In the genomic region with DNA sequence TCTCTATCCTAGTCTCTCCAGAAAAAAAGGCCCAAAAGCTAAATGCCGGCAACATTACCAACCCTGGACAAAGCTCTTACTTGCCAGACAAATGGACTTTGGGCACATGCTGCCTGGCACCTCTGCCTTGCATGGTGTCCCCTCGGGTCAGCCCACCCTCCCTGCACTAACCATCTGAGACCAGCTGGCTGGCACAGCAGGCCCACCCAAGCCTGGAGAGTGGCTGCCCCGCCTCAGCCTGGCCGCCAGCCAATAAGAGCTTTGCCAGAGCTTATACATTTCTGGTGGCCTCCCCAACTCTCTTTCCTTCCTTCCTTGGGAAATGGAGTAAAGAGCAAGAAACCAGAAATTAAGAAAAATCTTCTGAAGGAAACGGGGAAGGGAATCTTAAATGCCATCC, we compare ENCODE assay signal across 19 cellular contexts. TPM values are rescaled to one million over a fixed set of nuclear protein-coding genes. Genes with fewer than 3 reads are reported as not detected.
A peak's percentile ranks its signal among the peaks of the same experiment; 100 is the strongest.
DNase-seq lines count a peak whose midpoint lies in the region; ATAC-seq and TF ChIP-seq lines count a peak whose summit lies in the region.
"Had no signal": no experiment of that assay in that cellular context is flagged by ENCODE, and none has a peak within 500 bp of the region (broad histone marks: within the 10 kb centered on the region; RNA-seq: fewer than 3 reads in every experiment).

No MANE protein-coding gene starts in this region.

- peak overlapping the region; percentile 63 for H2AFZ ChIP-seq in neural progenitor cell (replicated peaks)

- ATAC-seq in HG03571 (IDR thresholded peaks at IDR 0.05; ENCODE audit: unreplicated experiment) = no peak

- no peak overlapping the region for H3K9ac ChIP-seq in neural progenitor cell

- DNase-seq in DMS 273 (lab: John Stamatoyannopoulos, UW; ENCODE audit: unreplicated experiment) (peak; percentile 70), DMS 273 treated with DMSO at 0.1 percent for 48 hours (lab: John Stamatoyannopoulos, UW) (no peak), NCI-H2171 (lab: John Stamatoyannopoulos, UW) (peak; percentile 67), SJCRH30 (peak; percentile 60 to 71), neural progenitor cell (ENCODE audit: low spot score) (no peak), type B pancreatic cell (ENCODE audit: extremely low spot score, unreplicated experiment) (no peak), NCI-H1436 treated with DMSO at 0.1 percent for 48 hours (lab: John Stamatoyannopoulos, UW) (no peak)
- DNase-seq: GF-D8, IMR-90, MG63, NCI-H1048, NCI-H146, NCI-H2081 treated with DMSO at 0.1 percent for 48 hours, NCI-H526, SHP77 treated with DMSO at 0.1 percent for 48 hours had no signal

- H3K27ac Mint-ChIP-seq in neural progenitor cell (no peak overlapping the region), type B pancreatic cell (no peak overlapping the region)

- H3F3A ChIP-seq in neural progenitor cell (ENCODE audit: low read depth) = no peaks in the 10 kb centered on the region

- H3K36me3 ChIP-seq in SJCRH30 = no peaks in the 10 kb centered on the region
- H3K36me3 ChIP-seq in neural progenitor cell = no peaks in the 10 kb centered on the region
- H3K36me3 ChIP-seq: MG63 had no signal

- H3K4me1 ChIP-seq in SJCRH30 (peaks cover 7% of the 10 kb centered on the region), neural progenitor cell (no peaks in the 10 kb centered on the region)

- no peaks in the 10 kb centered on the region for H4K20me1 ChIP-seq in neural progenitor cell (ENCODE audit: low read depth)

- H3K9me3 ChIP-seq in SJCRH30 (replicated peaks) (no peaks in the 10 kb centered on the region), neural progenitor cell (ENCODE audit: low read depth) (no peaks in the 10 kb centered on the region)

- no peaks in the 10 kb centered on the region for H3K79me2 ChIP-seq in neural progenitor cell (ENCODE audit: low read depth)

- TF ChIP-seq CTCF in neural progenitor cell (IDR thresholded peaks at IDR 0.05) (no peak), type B pancreatic cell (conservative IDR thresholded peaks at IDR 0.05) (no peak)

- H3K4me3 Mint-ChIP-seq in neural progenitor cell (no peak overlapping the region), type B pancreatic cell (no peak overlapping the region)

- peaks cover 15% of the 10 kb centered on the region for H3K4me1 Mint-ChIP-seq in neural progenitor cell
- H3K4me1 Mint-ChIP-seq in type B pancreatic cell (ENCODE audit: unreplicated experiment) = peaks cover 6% of the 10 kb centered on the region

- peaks cover 17% of the 10 kb centered on the region for H3K9me3 Mint-ChIP-seq in neural progenitor cell
- H3K9me3 Mint-ChIP-seq in type B pancreatic cell = peaks cover 11% of the 10 kb centered on the region

- H3K27me3 ChIP-seq in SJCRH30 (no peaks in the 10 kb centered on the region), neural progenitor cell (no peaks in the 10 kb centered on the region)
- H3K27me3 ChIP-seq: MG63 had no signal

- H3K27me3 Mint-ChIP-seq in neural progenitor cell (ENCODE audit: insufficient read depth, low read depth) (no peaks in the 10 kb centered on the region), type B pancreatic cell (no peaks in the 10 kb centered on the region)

- H3K4me2 ChIP-seq in neural progenitor cell = no peak overlapping the region

- H3K36me3 Mint-ChIP-seq in neural progenitor cell (peaks cover 3% of the 10 kb centered on the region), type B pancreatic cell (peaks cover 7% of the 10 kb centered on the region)

- no peak overlapping the region for H3K4me3 ChIP-seq in SJCRH30
- no peak overlapping the region for H3K4me3 ChIP-seq in neural progenitor cell
- H3K4me3 ChIP-seq: MG63 had no signal

- H3K27ac ChIP-seq in SJCRH30 (no peak overlapping the region), neural progenitor cell (no peak overlapping the region)
- H3K27ac ChIP-seq: 22Rv1 had no signal

RNA-seq across cellular contexts. Expression of gene MCHR1, which starts 24.4 kb away (rescaled TPM):
- 11.2 and 12.0 TPM in 2 replicates for total RNA-seq in SJCRH30 (2014; rRNA removed; shearing (Covaris generic))
- total RNA-seq in neural progenitor cell (ENCODE audit: low replicate concordance) (0.45 and 2.1 TPM in 2 replicates), type B pancreatic cell (ENCODE audit: low replicate concordance) (0.17 and 6.9 TPM in 2 replicates)
- total RNA-seq: RPMI7951; T-helper 1 cell treated with Interleukin-12 subunit alpha and Interleukin-12 subunit beta and Interleukin-4 antibody, amounts not matched to agents 30 ng/mL and 1 ng/mL, for 36 hours had no signal

Comparison
In these comparisons a context has a peak if more than half of its experiments do, and no peak if none do; other contexts are left out.
1. DNase-seq: peak in DMS 273 (single experiment), NCI-H2171 (single experiment) and SJCRH30 (2 of 2); none in DMS 273 treated with DMSO at 0.1 percent for 48 hours (single experiment), neural progenitor cell (single experiment), type B pancreatic cell (single experiment) and NCI-H1436 treated with DMSO at 0.1 percent for 48 hours (single experiment).